In the genomic region with DNA sequence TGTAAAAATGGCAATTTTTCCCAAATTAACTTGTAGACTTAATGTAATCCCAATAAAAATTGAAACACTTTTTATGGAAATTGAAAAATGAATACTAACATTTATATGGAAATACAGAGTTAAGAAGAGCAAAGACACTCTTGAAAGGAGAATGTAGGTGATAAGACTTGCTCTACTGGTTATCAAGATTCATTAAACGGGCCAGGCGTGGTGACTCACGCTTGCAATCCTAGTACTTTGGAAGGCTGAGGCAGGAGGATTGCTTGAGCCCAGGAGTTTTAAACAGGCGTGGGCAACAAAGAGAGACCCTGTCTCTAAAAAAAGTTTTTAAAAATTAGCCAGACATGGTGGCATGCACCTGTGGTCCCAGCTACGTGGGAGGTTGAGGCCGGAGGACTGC, we compare ENCODE assay signal across 17 cellular contexts. TPM values are rescaled to one million over a fixed set of nuclear protein-coding genes. Genes with fewer than 3 reads are reported as not detected.
DNase-seq lines count a peak whose midpoint lies in the region; ATAC-seq, FAIRE-seq and TF ChIP-seq lines count a peak whose summit lies in the region.
"Had no signal": no experiment of that assay in that cellular context is flagged by ENCODE, and none has a peak within 500 bp of the region (broad histone marks: within the 10 kb centered on the region; RNA-seq: fewer than 3 reads in every experiment).

No MANE protein-coding gene starts in this region.

- dilution Hi-C loops in keratinocyte (cut with MboI; ENCODE audit: extremely low pct_ligation_motif_present, low sequenced_read_pairs) = no loop called here

- no peak for TF ChIP-seq POLR2A in heart left ventricle (IDR thresholded peaks at IDR 0.05)

- H3K27ac ChIP-seq in keratinocyte (ENCODE audit: control insufficient read depth, insufficient read depth, low read length) (no peak overlapping the region), heart left ventricle (no peak overlapping the region), mesenchymal stem cell (ENCODE audit: low read length, poor library complexity, severe bottlenecking) (no peak overlapping the region)

- no TSS peak for BruUV-seq in Calu3 (replicated peaks; lab: Mats Ljungman, UMichigan)

- H3K4me2 ChIP-seq in keratinocyte (ENCODE audit: control insufficient read depth, extremely low read depth, insufficient read depth, low read depth, low read length) = no peak overlapping the region
- no peak overlapping the region for H3K4me2 ChIP-seq in mesenchymal stem cell (ENCODE audit: low read length, poor library complexity, severe bottlenecking)

- peaks cover 29% of the 10 kb centered on the region for H3K4me1 ChIP-seq in keratinocyte (ENCODE audit: control insufficient read depth, extremely low read depth, insufficient read depth, low read length)
- H3K4me1 ChIP-seq in heart left ventricle = peaks cover 0 to 9% (median 1%) of the 10 kb centered on the region in 12 donors
- peaks cover 6% of the 10 kb centered on the region for H3K4me1 ChIP-seq in mesenchymal stem cell (ENCODE audit: control insufficient read depth, insufficient read depth, low read depth, low read length)

- no peak overlapping the region for H3K23ac ChIP-seq in mesenchymal stem cell (ENCODE audit: low read length in 2 of 2)

- no peak overlapping the region for H3K9ac ChIP-seq in keratinocyte (ENCODE audit: control insufficient read depth, extremely low read depth, insufficient read depth, low read length)
- no peak overlapping the region for H3K9ac ChIP-seq in mesenchymal stem cell (ENCODE audit: low read length)

- H2BK5ac ChIP-seq in mesenchymal stem cell (ENCODE audit: low read depth, low read length, poor library complexity, severe bottlenecking) = no peak overlapping the region

- H3K14ac ChIP-seq in mesenchymal stem cell (ENCODE audit: low read length in 2 of 2) = no peak overlapping the region

- H3K79me1 ChIP-seq in mesenchymal stem cell (replicated peaks; ENCODE audit: low read length, poor library complexity, severe bottlenecking) = no peaks in the 10 kb centered on the region

- no peak overlapping the region for H2BK120ac ChIP-seq in mesenchymal stem cell (ENCODE audit: low read depth, low read length)

- no peak overlapping the region for H2BK12ac ChIP-seq in mesenchymal stem cell (ENCODE audit: low read length in 2 of 2)

- H3K36me3 Mint-ChIP-seq in Calu3 (ENCODE audit: insufficient read depth, unreplicated experiment) = no peaks in the 10 kb centered on the region
- H3K36me3 Mint-ChIP-seq: T-cell had no signal

- H2BK15ac ChIP-seq in mesenchymal stem cell (ENCODE audit: low read depth, poor library complexity, severe bottlenecking) = no peak overlapping the region

- CTCF ChIA-PET in Calu3 (lab: Charles Lee) = no interaction called here

- peaks cover 36% of the 10 kb centered on the region for H3K4me1 Mint-ChIP-seq in Calu3 (ENCODE audit: low read depth, unreplicated experiment)

- no peaks in the 10 kb centered on the region for H3K27me3 ChIP-seq in keratinocyte (ENCODE audit: control insufficient read depth, extremely low read depth, insufficient read depth, low read length)
- no peaks in the 10 kb centered on the region for H3K27me3 ChIP-seq in heart left ventricle
- no peaks in the 10 kb centered on the region for H3K27me3 ChIP-seq in mesenchymal stem cell (ENCODE audit: control insufficient read depth in 1 of 2, insufficient read depth in 1 of 2, low read length in 2 of 2)

- H2AFZ ChIP-seq in keratinocyte (ENCODE audit: control insufficient read depth, low read length) (no peak overlapping the region), mesenchymal stem cell (ENCODE audit: low read depth, low read length) (no peak overlapping the region)

- no peak overlapping the region for H2AK5ac ChIP-seq in mesenchymal stem cell (ENCODE audit: low read length, severe bottlenecking)

- no peak overlapping the region for H3K27ac Mint-ChIP-seq in Calu3 (ENCODE audit: unreplicated experiment)
- H3K27ac Mint-ChIP-seq: HFFc6, T-cell had no signal

- H3K27me3 Mint-ChIP-seq in Calu3 (ENCODE audit: unreplicated experiment) = no peaks in the 10 kb centered on the region

- H3K9me1 ChIP-seq in keratinocyte (ENCODE audit: control insufficient read depth, extremely low read depth, insufficient read depth, low read length) = no peaks in the 10 kb centered on the region

- H3K18ac ChIP-seq in mesenchymal stem cell (ENCODE audit: low read depth in 1 of 2, low read length in 2 of 2) = no peak overlapping the region

- no peak overlapping the region for H4K8ac ChIP-seq in mesenchymal stem cell (ENCODE audit: low read length)

- no peaks in the 10 kb centered on the region for H3K9me3 ChIP-seq in keratinocyte (ENCODE audit: control insufficient read depth, low read depth, low read length)
- no peaks in the 10 kb centered on the region for H3K9me3 ChIP-seq in heart left ventricle
- H3K9me3 ChIP-seq in mesenchymal stem cell (ENCODE audit: control insufficient read depth, low read length) = no peaks in the 10 kb centered on the region

- H4K20me1 ChIP-seq in keratinocyte (ENCODE audit: control insufficient read depth, extremely low read depth, insufficient read depth, low read length) = no peaks in the 10 kb centered on the region

- TF ChIP-seq CTCF in Calu3 (IDR thresholded peaks at IDR 0.05; ENCODE audit: unreplicated experiment) (no peak), keratinocyte (optimal IDR thresholded peaks at IDR 0.05 in 1 of 3, IDR thresholded peaks at IDR 0.05 in 1 of 3, conservative IDR thresholded peaks at IDR 0.05 in 1 of 3; ENCODE audit: extremely low read depth in 1 of 3, insufficient read depth in 2 of 3, low read length in 3 of 3) (no peak), heart left ventricle (IDR thresholded peaks at IDR 0.05) (no peak)

- ATAC-seq in heart left ventricle (no peak), HG02885 (IDR thresholded peaks at IDR 0.05; ENCODE audit: poor library complexity, unreplicated experiment) (no peak), GM18909 (IDR thresholded peaks at IDR 0.05; ENCODE audit: poor library complexity, unreplicated experiment) (no peak)
- ATAC-seq: T-cell had no signal

- intact Hi-C loops in Calu3 (cut with micrococcal nuclease; ENCODE audit: unreplicated experiment) = loop anchor here (5.0 to 10.0 kb wide), 2 partner anchors 171 to 298 kb away; no protein-coding TSS in a partner anchor
- intact Hi-C loops in heart left ventricle (cut with DNase I) = loop anchor here in 7 of 10 donors (5.0 to 10.0 kb wide), 12 partner anchors 48 to 546 kb away; partner anchors contain the start of genes GALNT1 (in 3 of the 7) and INO80C (in 1 of the 7)

- FAIRE-seq in keratinocyte (lab: Jason Lieb, UNC) = peak; percentile 71

- H3K4me3 ChIP-seq in keratinocyte (ENCODE audit: control insufficient read depth in 2 of 3, extremely low read depth in 1 of 3, insufficient read depth in 2 of 3, low read depth in 1 of 3, low read length in 3 of 3) = no peak overlapping the region
- no peak overlapping the region for H3K4me3 ChIP-seq in heart left ventricle
- H3K4me3 ChIP-seq in mesenchymal stem cell (ENCODE audit: insufficient read depth in 1 of 2, low read depth in 1 of 2, low read length in 2 of 2) = no peak overlapping the region

- H3K4me3 Mint-ChIP-seq in Calu3 (ENCODE audit: low read depth, unreplicated experiment) = no peak overlapping the region
- H3K4me3 Mint-ChIP-seq: HFFc6, T-cell had no signal

- H3K4ac ChIP-seq in mesenchymal stem cell (ENCODE audit: low read depth in 1 of 2, low read length in 2 of 2) = no peak overlapping the region

- no peaks in the 10 kb centered on the region for H3K79me2 ChIP-seq in keratinocyte (ENCODE audit: control insufficient read depth, insufficient read depth, low read length)

- DNase-seq in Calu3 (peak; percentile 51), LoVo (ENCODE audit: low spot score) (peak; percentile 46), amniotic epithelial cell (ENCODE audit: low read depth) (peak; percentile 48), keratinocyte (ENCODE audit: low read depth, low spot score) (no peak), heart left ventricle (no peak), mesenchymal stem cell (no peak)
- DNase-seq: C1 segment of cervical spinal cord, DMS79 treated with DMSO at 0.1 percent for 48 hours, GF-D8, GOT3, HFFc6, KG1, NCI-H1092, NCI-H1694, T-cell had no signal

- H3K36me3 ChIP-seq in keratinocyte (ENCODE audit: control insufficient read depth in 2 of 2, extremely low read depth in 1 of 2, insufficient read depth in 2 of 2, low read length in 2 of 2) (no peaks in the 10 kb centered on the region), heart left ventricle (no peaks in the 10 kb centered on the region), mesenchymal stem cell (ENCODE audit: control insufficient read depth in 1 of 2, insufficient read depth in 2 of 2, low read depth in 1 of 2, low read length in 2 of 2) (no peaks in the 10 kb centered on the region)

- 73 to 77% (median 76%) methylated on average over 6 of the region's 6 CpGs for WGBS in heart left ventricle, 4 donors
- WGBS in mesenchymal stem cell = 81% methylated on average over 6 of the region's 6 CpGs

- peaks cover 3% of the 10 kb centered on the region for H3K9me3 Mint-ChIP-seq in Calu3 (ENCODE audit: low read depth, unreplicated experiment)
- H3K9me3 Mint-ChIP-seq: HFFc6, T-cell had no signal

- no peak overlapping the region for H4K91ac ChIP-seq in mesenchymal stem cell (ENCODE audit: low read length)

RNA-seq across cellular contexts. Expression of gene ZNF396, which starts 29.5 kb away (rescaled TPM):
- 1.7 and 2.7 TPM in 2 replicates for total RNA-seq in Calu3 (2022)
- polyA plus RNA-seq in keratinocyte = 0.20 to 0.49 TPM (median 0.33 TPM) in 3 replicates
- 0.35 TPM for polyA plus RNA-seq in keratinocyte (2011; ENCODE audit: low read depth)
- polyA plus RNA-seq in keratinocyte (2011; cell fraction: cytosol; rRNA removed) = 0.19 and 0.28 TPM in 2 replicates
- polyA plus RNA-seq in keratinocyte (2011; cell fraction: nucleus; rRNA removed) = 0.36 TPM in 2 replicates
- 0.18 and 0.56 TPM in 2 replicates for polyA plus RNA-seq in keratinocyte (2012; ENCODE audit: low replicate concordance)
- polyA minus RNA-seq in keratinocyte = 0.13 TPM in 2 of 3 replicates, not detected in the other
- polyA minus RNA-seq in keratinocyte (2011; cell fraction: cytosol; rRNA and poly(A)+ RNA removed) = not detected
- 0.23 and 0.32 TPM in 2 replicates for polyA minus RNA-seq in keratinocyte (2011; cell fraction: nucleus; rRNA and poly(A)+ RNA removed)
- total RNA-seq in heart left ventricle = 1 to 10 TPM in 3 of 9 donors, under 1 TPM in 6; 0.38 to 2.2 (median 0.85) TPM
- under 1 TPM; 0.19 to 0.72 TPM for polyA plus RNA-seq in heart left ventricle
- polyA plus RNA-seq in mesenchymal stem cell (2013, experiment 1 of 2) = 1.1 TPM
- polyA plus RNA-seq in mesenchymal stem cell (2013, experiment 2 of 2) = 1.2 TPM

Comparison
In these comparisons a context has a peak if more than half of its experiments do, and no peak if none do; other contexts are left out.
1. DNase-seq: peak in Calu3 (single experiment), LoVo (single experiment) and amniotic epithelial cell (single experiment); none in keratinocyte (single experiment), heart left ventricle (0 of 5) and mesenchymal stem cell (single experiment).